In genomic region chr16:87702325-87702811, GRCh38 we compare ENCODE assay signal across 1 cellular context.
TF ChIP-seq lines count a peak whose summit lies in the region.

No MANE protein-coding gene starts in this region.

TF ChIP-seq in GM12878, 131 proteins besides CTCF, POLR2A, EP300 and RAD21 (continued from another document):
- TF ChIP-seq EED (IDR thresholded peaks at IDR 0.05; ENCODE audit: low read depth): peak; percentile 60
- TF ChIP-seq GATAD2B (conservative IDR thresholded peaks at IDR 0.05; ENCODE audit: low read depth): peak; percentile 62; the same call in 1 of the 2 replicates
- TF ChIP-seq ATF7 (IDR thresholded peaks at IDR 0.05; ENCODE audit: low read depth): no peak
- TF ChIP-seq TARDBP (IDR thresholded peaks at IDR 0.05; ENCODE audit: borderline replicate concordance): peak; percentile 51; the same call in 1 of the 2 replicates
- TF ChIP-seq TCF7 (IDR thresholded peaks at IDR 0.05; ENCODE audit: borderline replicate concordance): peak; percentile 90
- TF ChIP-seq IKZF1 (conservative IDR thresholded peaks at IDR 0.05): 0 out of 2 replicates have a peak, but pooled peaks have one; percentile 26
- no peak for TF ChIP-seq USF2 (IDR thresholded peaks at IDR 0.05; ENCODE audit: borderline replicate concordance, low read depth, low read length)
- peak; percentile 29; the same call in 1 of the 2 replicates for TF ChIP-seq CREB1 (IDR thresholded peaks at IDR 0.05; ENCODE audit: low read depth)
- TF ChIP-seq MEF2B (IDR thresholded peaks at IDR 0.05; ENCODE audit: partially characterized antibody, poor library complexity, severe bottlenecking): peak; percentile 94
- peak in 1 of 2 experiments; percentile 59; a peak in 1 of 4 replicates for TF ChIP-seq ETV6 (conservative IDR thresholded peaks at IDR 0.05 in 1 of 2, IDR thresholded peaks at IDR 0.05 in 1 of 2; ENCODE audit: borderline replicate concordance in 1 of 2, low read depth in 1 of 2)
- peak; percentile 35 to 41; a peak in 1 of 4 replicates for TF ChIP-seq IKZF2 (IDR thresholded peaks at IDR 0.05)
- 0 out of 2 replicates have a peak, but pooled peaks have one; percentile 24 for TF ChIP-seq CREM (IDR thresholded peaks at IDR 0.05; ENCODE audit: low read depth)
- TF ChIP-seq CBFB (IDR thresholded peaks at IDR 0.05; ENCODE audit: low read depth): no peak; the same call in 1 of the 2 replicates
- TF ChIP-seq ZNF384 (IDR thresholded peaks at IDR 0.05; ENCODE audit: borderline replicate concordance, low read depth, low read length): peak; percentile 42; the same call in 1 of the 2 replicates
- TF ChIP-seq SPI1 (IDR thresholded peaks at IDR 0.05; ENCODE audit: borderline replicate concordance, insufficient read depth, low read depth, low read length): 0 out of 2 replicates have a peak, but pooled peaks have one; percentile 11
- peak; percentile 40; the same call in 1 of the 2 replicates for TF ChIP-seq FOXM1 (IDR thresholded peaks at IDR 0.05; ENCODE audit: low read depth, low read length)
- no peak for TF ChIP-seq NFYA (IDR thresholded peaks at IDR 0.05; ENCODE audit: borderline replicate concordance, low read depth, low read length)
- TF ChIP-seq SMC3 (IDR thresholded peaks at IDR 0.05; ENCODE audit: borderline replicate concordance, low read length): peak; percentile 54; the same call in 1 of the 2 replicates
- TF ChIP-seq TCF12 (IDR thresholded peaks at IDR 0.05; ENCODE audit: low read depth, low read length): peak; percentile 71
- 0 out of 3 replicates have a peak, but pooled peaks have one; percentile 34 for TF ChIP-seq POU2F2 (IDR thresholded peaks at IDR 0.05; ENCODE audit: borderline replicate concordance, low read depth, low read length)
- 0 out of 2 replicates have a peak, but pooled peaks have one; percentile 21 for TF ChIP-seq MXI1 (IDR thresholded peaks at IDR 0.05; ENCODE audit: low read depth, low read length)
TF ChIP-seq in GM12878: peak in this region for 23.
